In the genomic region with DNA sequence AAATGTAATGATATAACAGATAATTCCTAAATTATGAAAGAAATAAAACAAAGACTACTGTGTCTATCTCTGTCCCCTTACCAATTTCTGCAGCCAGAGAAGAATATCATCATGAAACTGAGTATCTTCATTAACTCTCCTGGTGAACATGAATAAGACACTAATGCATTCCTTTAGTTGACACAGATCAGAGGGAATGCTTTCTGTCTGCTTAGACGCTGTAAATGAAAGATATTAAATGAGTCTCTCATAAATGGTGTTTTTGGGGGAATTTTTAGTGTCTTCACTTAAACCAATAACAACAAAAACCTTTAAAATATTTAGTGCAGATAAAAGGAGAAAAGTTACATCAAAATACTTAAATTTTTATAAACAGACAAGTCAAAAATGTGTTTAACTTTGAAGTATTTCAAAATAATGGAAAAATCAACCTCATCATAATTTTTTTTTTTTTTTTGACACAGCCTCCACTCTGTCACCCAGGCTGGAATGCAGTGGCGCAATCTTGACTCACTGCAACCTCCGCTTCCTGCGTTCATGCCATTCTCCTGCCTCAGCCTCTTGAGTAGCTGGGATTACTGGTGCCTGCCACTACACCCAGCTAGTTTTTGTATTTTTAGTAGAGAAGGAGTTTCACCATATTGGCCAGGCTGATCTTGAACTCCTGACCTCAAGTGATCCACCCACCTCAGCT, we compare ENCODE assay signal across 13 cellular contexts. TPM values are rescaled to one million over a fixed set of nuclear protein-coding genes. Genes with fewer than 3 reads are reported as not detected.
DNase-seq lines count a peak whose midpoint lies in the region; ATAC-seq and TF ChIP-seq lines count a peak whose summit lies in the region.
"Had no signal": no experiment of that assay in that cellular context is flagged by ENCODE, and none has a peak within 500 bp of the region (broad histone marks: within the 10 kb centered on the region; RNA-seq: fewer than 3 reads in every experiment).

No MANE protein-coding gene starts in this region.

- H3K4me3 ChIP-seq in BJ (ENCODE audit: low read depth, low read length): no peak overlapping the region
- no peak overlapping the region for H3K4me3 ChIP-seq in NB4 (ENCODE audit: low read depth, low read length)
- H3K4me3 ChIP-seq in cardiac fibroblast (replicated peaks in 1 of 2; ENCODE audit: low read depth in 2 of 2, low read length in 2 of 2): no peak overlapping the region
- H3K4me3 ChIP-seq: Peyer's patch had no signal

- no peaks in the 10 kb centered on the region for H3K9me3 Mint-ChIP-seq in memory B cell
- no peaks in the 10 kb centered on the region for H3K9me3 Mint-ChIP-seq in activated T-cell treated with anti-CD3 and anti-CD28 coated beads, Interleukin-2, amount 50 U/mL, for 72 hours

- peaks cover 13% of the 10 kb centered on the region for H3K36me3 ChIP-seq in BJ (ENCODE audit: control insufficient read depth, insufficient read depth, low read length)

- POLR2A ChIA-PET in BJ (lab: Charles Lee): interaction anchor here (0.6 to 0.7 kb wide), 2 partner anchors 13 to 285 kb away, joined by 3 to 9 read pairs; no protein-coding TSS in a partner anchor

- peaks cover 9% of the 10 kb centered on the region for H3K4me1 Mint-ChIP-seq in memory B cell
- H3K4me1 Mint-ChIP-seq in activated T-cell treated with anti-CD3 and anti-CD28 coated beads, Interleukin-2, amount 50 U/mL, for 72 hours (ENCODE audit: low read depth): peaks cover 10% of the 10 kb centered on the region

- ATAC-seq in memory B cell (ENCODE audit: low read depth): no peak
- no peak for ATAC-seq in activated T-cell treated with anti-CD3 and anti-CD28 coated beads, Interleukin-2, amount 50 U/mL, for 72 hours (replicated peaks in 1 of 2)

- H3K36me3 Mint-ChIP-seq in memory B cell: peaks cover 64% of the 10 kb centered on the region
- peaks cover 23 to 45% of the 10 kb centered on the region in 2 donors for H3K36me3 Mint-ChIP-seq in activated T-cell treated with anti-CD3 and anti-CD28 coated beads, Interleukin-2, amount 50 U/mL, for 72 hours (ENCODE audit: insufficient read depth in 2 of 2)

- no peak for TF ChIP-seq POLR2A in NB4 (IDR thresholded peaks at IDR 0.05; ENCODE audit: extremely low read depth, insufficient read length)

- CTCF ChIA-PET in BJ (lab: Yijun Ruan, JAX): interaction anchor here (0.7 to 1.6 kb wide), 3 partner anchors 20 to 134 kb away, joined by 3 to 6 read pairs (median 3); no protein-coding TSS in a partner anchor

- no peaks in the 10 kb centered on the region for H3K27me3 ChIP-seq in BJ (ENCODE audit: control insufficient read depth, insufficient read depth, low read length)
- H3K27me3 ChIP-seq: Peyer's patch had no signal

- H3K4me3 Mint-ChIP-seq in memory B cell: no peak overlapping the region
- H3K4me3 Mint-ChIP-seq in activated T-cell treated with anti-CD3 and anti-CD28 coated beads, Interleukin-2, amount 50 U/mL, for 72 hours: no peak overlapping the region

- DNase-seq in BJ (ENCODE audit: low read depth): peak; percentile 57
- DNase-seq in NB4 (ENCODE audit: low read depth): peak; percentile 32
- peak; percentile 81 to 97 for DNase-seq in cardiac fibroblast (ENCODE audit: low read depth in 2 of 2)
- DNase-seq in memory B cell (ENCODE audit: low spot score in 2 of 2): no peak
- no peak for DNase-seq in T-helper 9 cell
- DNase-seq in putamen (ENCODE audit: low spot score): no peak
- DNase-seq in midbrain (lab: John Stamatoyannopoulos, UW): no peak
- no peak for DNase-seq in activated T-cell treated with anti-CD3 and anti-CD28 coated beads, Interleukin-2, amount 50 U/mL, for 72 hours
- DNase-seq: activated CD4-positive, CD25-positive, alpha-beta regulatory T cell; cerebellar nuclear complex; NCI-H187 treated with DMSO at 0.1 percent for 48 hours; Peyer's patch; stimulated activated CD4-positive, alpha-beta T cell treated with anti-CD3 and anti-CD28 coated beads, Interleukin-12 subunit alpha, Interleukin-12 subunit beta, amount 100 ng/mL, for 4 hours had no signal

- H3K27ac Mint-ChIP-seq in memory B cell: peak overlapping the region; percentile 55
- H3K27ac Mint-ChIP-seq in activated T-cell treated with anti-CD3 and anti-CD28 coated beads, Interleukin-2, amount 50 U/mL, for 72 hours: no peak overlapping the region

- no peaks in the 10 kb centered on the region for H3K27me3 Mint-ChIP-seq in memory B cell
- H3K27me3 Mint-ChIP-seq in activated T-cell treated with anti-CD3 and anti-CD28 coated beads, Interleukin-2, amount 50 U/mL, for 72 hours (ENCODE audit: low read depth): no peaks in the 10 kb centered on the region

- no peak for TF ChIP-seq CTCF in BJ (IDR thresholded peaks at IDR 0.05; ENCODE audit: insufficient read depth, low read depth, low read length)
- no peak for TF ChIP-seq CTCF in NB4 (IDR thresholded peaks at IDR 0.05; ENCODE audit: low read depth, low read length)
- no peak for TF ChIP-seq CTCF in cardiac fibroblast (IDR thresholded peaks at IDR 0.05; ENCODE audit: low read depth, low read length)

RNA-seq across cellular contexts. Expression of a gene that starts 16.0 kb away (rescaled TPM):
- polyA plus RNA-seq in BJ (2011; rRNA removed): 37.8 and 38.4 TPM in 2 replicates
- 98.6 and 126 TPM in 2 replicates for polyA minus RNA-seq in BJ (2011; rRNA and poly(A)+ RNA removed)
- 10 to 100 TPM; 22.2 to 27.0 TPM for total RNA-seq in activated T-cell treated with anti-CD3 and anti-CD28 coated beads, Interleukin-2, amount 50 U/mL, for 72 hours

Comparison
In these comparisons a context has a peak if more than half of its experiments do, and no peak if none do; other contexts are left out.
1. DNase-seq: peak in BJ (single experiment), NB4 (single experiment) and cardiac fibroblast (2 of 2); none in memory B cell (0 of 2), T-helper 9 cell (single experiment), putamen (single experiment), midbrain (single experiment) and activated T-cell treated with anti-CD3 and anti-CD28 coated beads, Interleukin-2, amount 50 U/mL, for 72 hours (0 of 2).